ENCODE assay signal across 9 cellular contexts in genomic region chr17:74601944-74602572, GRCh38. TPM values are rescaled to one million over a fixed set of nuclear protein-coding genes. Genes with fewer than 3 reads are reported as not detected.
A peak's percentile ranks its signal among the peaks of the same experiment; 100 is the strongest.
DNase-seq lines count a peak whose midpoint lies in the region; ATAC-seq, FAIRE-seq and TF ChIP-seq lines count a peak whose summit lies in the region.
"Had no signal": no experiment of that assay in that cellular context is flagged by ENCODE, and none has a peak within 500 bp of the region (broad histone marks: within the 10 kb centered on the region; RNA-seq: fewer than 3 reads in every experiment).

No MANE protein-coding gene starts in this region.

- no peaks in the 10 kb centered on the region for H3K9me3 ChIP-seq in gastrocnemius medialis

- in situ Hi-C loops in gastrocnemius medialis (cut with MboI; ENCODE audit: low sequenced_read_pairs in 4 of 4), result no loop called here

- no peak for TF ChIP-seq POLR2A in gastrocnemius medialis (IDR thresholded peaks at IDR 0.05)

- H3K27me3 Mint-ChIP-seq in activated CD8-positive, alpha-beta memory T cell treated with anti-CD3 and anti-CD28 coated beads, Interleukin-2, amount 10 ng/mL, durations not matched to agents 7 days and 5 days, result peaks cover 51% of the 10 kb centered on the region
- H3K27me3 Mint-ChIP-seq in activated T-helper 17 cell treated with anti-CD3 and anti-CD28 coated beads, Interleukin-2, amount 50 U/mL, for 72 hours, result peaks cover 51% of the 10 kb centered on the region

- peaks cover 30% of the 10 kb centered on the region for H3K4me1 Mint-ChIP-seq in activated CD8-positive, alpha-beta memory T cell treated with anti-CD3 and anti-CD28 coated beads, Interleukin-2, amount 10 ng/mL, durations not matched to agents 7 days and 5 days
- H3K4me1 Mint-ChIP-seq in activated T-helper 17 cell treated with anti-CD3 and anti-CD28 coated beads, Interleukin-2, amount 50 U/mL, for 72 hours, result no peaks in the 10 kb centered on the region

- no peaks in the 10 kb centered on the region for H3K9me3 Mint-ChIP-seq in activated CD8-positive, alpha-beta memory T cell treated with anti-CD3 and anti-CD28 coated beads, Interleukin-2, amount 10 ng/mL, durations not matched to agents 7 days and 5 days (ENCODE audit: low read depth)
- no peaks in the 10 kb centered on the region for H3K9me3 Mint-ChIP-seq in activated T-helper 17 cell treated with anti-CD3 and anti-CD28 coated beads, Interleukin-2, amount 50 U/mL, for 72 hours
- H3K9me3 Mint-ChIP-seq: activated naive CD8-positive, alpha-beta T cell treated with anti-CD3 and anti-CD28 coated beads, Interleukin-2, amount 10 ng/mL, durations not matched to agents 7 days and 5 days had no signal

- no peaks in the 10 kb centered on the region for H3K36me3 ChIP-seq in gastrocnemius medialis

- intact Hi-C loops in gastrocnemius medialis (cut with DNase I; ENCODE audit: low total_unique reads), result loop anchor here (5.0 kb wide), 1 partner anchor 235 kb away; the partner anchor contains the start of gene GPR142

- no peak overlapping the region for H3K27ac Mint-ChIP-seq in activated CD8-positive, alpha-beta memory T cell treated with anti-CD3 and anti-CD28 coated beads, Interleukin-2, amount 10 ng/mL, durations not matched to agents 7 days and 5 days
- H3K27ac Mint-ChIP-seq in activated T-helper 17 cell treated with anti-CD3 and anti-CD28 coated beads, Interleukin-2, amount 50 U/mL, for 72 hours, result no peak overlapping the region

- peaks cover 2 to 11% (median 5%) of the 10 kb centered on the region in 3 donors for H3K27me3 ChIP-seq in gastrocnemius medialis

- peak; percentile 61 for DNase-seq in activated CD8-positive, alpha-beta memory T cell treated with anti-CD3 and anti-CD28 coated beads, Interleukin-2, amount 10 ng/mL, durations not matched to agents 7 days and 5 days
- no peak for DNase-seq in activated CD8-positive, alpha-beta memory T cell treated with anti-CD3 and anti-CD28 coated beads for 24 hours
- DNase-seq in HTR-8/SVneo (ENCODE audit: insufficient read length, low spot score) (peak; percentile 68), UCSD-AML1 (lab: John Stamatoyannopoulos, UW; ENCODE audit: unreplicated experiment) (peak; percentile 36), foreskin fibroblast (peak; percentile 7 to 38), gastrocnemius medialis (no peak)
- DNase-seq: activated naive CD8-positive, alpha-beta T cell treated with anti-CD3 and anti-CD28 coated beads, Interleukin-2, amount 10 ng/mL, durations not matched to agents 7 days and 5 days had no signal

- no peak overlapping the region for H3K27ac ChIP-seq in gastrocnemius medialis

- FAIRE-seq in HTR-8/SVneo (lab: Jason Lieb, UNC), result peak; percentile 89

- H3K4me3 ChIP-seq in foreskin fibroblast (ENCODE audit: low read depth in 1 of 2, low read length in 2 of 2), result no peak overlapping the region
- no peak overlapping the region for H3K4me3 ChIP-seq in gastrocnemius medialis

- CTCF ChIA-PET in activated CD8-positive, alpha-beta memory T cell treated with anti-CD3 and anti-CD28 coated beads, Interleukin-2, amount 10 ng/mL, durations not matched to agents 7 days and 5 days (lab: Charles Lee), result interaction anchor here (1.2 to 3.9 kb wide), 9 partner anchors 9 to 234 kb away, joined by 3 to 15 read pairs (median 4); partner anchors contain the start of genes CD300C and CD300H

- no peak overlapping the region for H3K4me3 Mint-ChIP-seq in activated CD8-positive, alpha-beta memory T cell treated with anti-CD3 and anti-CD28 coated beads, Interleukin-2, amount 10 ng/mL, durations not matched to agents 7 days and 5 days
- H3K4me3 Mint-ChIP-seq in activated T-helper 17 cell treated with anti-CD3 and anti-CD28 coated beads, Interleukin-2, amount 50 U/mL, for 72 hours, result no peak overlapping the region
- H3K4me3 Mint-ChIP-seq: activated naive CD8-positive, alpha-beta T cell treated with anti-CD3 and anti-CD28 coated beads, Interleukin-2, amount 10 ng/mL, durations not matched to agents 7 days and 5 days had no signal

- no peaks in the 10 kb centered on the region for H3K4me1 ChIP-seq in gastrocnemius medialis

- H3K36me3 Mint-ChIP-seq in activated CD8-positive, alpha-beta memory T cell treated with anti-CD3 and anti-CD28 coated beads, Interleukin-2, amount 10 ng/mL, durations not matched to agents 7 days and 5 days, result no peaks in the 10 kb centered on the region
- no peaks in the 10 kb centered on the region for H3K36me3 Mint-ChIP-seq in activated T-helper 17 cell treated with anti-CD3 and anti-CD28 coated beads, Interleukin-2, amount 50 U/mL, for 72 hours (ENCODE audit: low read depth)
- H3K36me3 Mint-ChIP-seq: activated naive CD8-positive, alpha-beta T cell treated with anti-CD3 and anti-CD28 coated beads, Interleukin-2, amount 10 ng/mL, durations not matched to agents 7 days and 5 days had no signal

- peak; percentile 52 for TF ChIP-seq CTCF in foreskin fibroblast (IDR thresholded peaks at IDR 0.05; ENCODE audit: low read depth, low read length)
- TF ChIP-seq CTCF in gastrocnemius medialis (IDR thresholded peaks at IDR 0.05 in 4 of 5, conservative IDR thresholded peaks at IDR 0.05 in 1 of 5), result peak in 4 of 5 experiments; percentile 34 to 59 (median 48)

- ATAC-seq in activated CD8-positive, alpha-beta memory T cell treated with anti-CD3 and anti-CD28 coated beads, Interleukin-2, amount 10 ng/mL, durations not matched to agents 7 days and 5 days, result peak; percentile 40
- ATAC-seq in gastrocnemius medialis, result no peak
- ATAC-seq in activated T-helper 17 cell treated with anti-CD3 and anti-CD28 coated beads, Interleukin-2, amount 50 U/mL, for 72 hours (replicated peaks), result no peak
- ATAC-seq in HG03139 (IDR thresholded peaks at IDR 0.05; ENCODE audit: unreplicated experiment), result no peak

RNA-seq across cellular contexts. Expression of gene CD300LD, which starts 10.0 kb away (rescaled TPM):
- not detected for total RNA-seq in activated CD8-positive, alpha-beta memory T cell treated with anti-CD3 and anti-CD28 coated beads, Interleukin-2, amount 10 ng/mL, durations not matched to agents 7 days and 5 days
- not detected for total RNA-seq in gastrocnemius medialis
- total RNA-seq in activated T-helper 17 cell treated with anti-CD3 and anti-CD28 coated beads, Interleukin-2, amount 50 U/mL, for 72 hours, result not detected
- total RNA-seq: activated naive CD8-positive, alpha-beta T cell treated with anti-CD3 and anti-CD28 coated beads, Interleukin-2, amount 10 ng/mL, durations not matched to agents 7 days and 5 days had no signal

RNA-seq across cellular contexts. Expression of gene CD300E, which starts 21.5 kb away (rescaled TPM):
- total RNA-seq in activated CD8-positive, alpha-beta memory T cell treated with anti-CD3 and anti-CD28 coated beads, Interleukin-2, amount 10 ng/mL, durations not matched to agents 7 days and 5 days, result not detected
- total RNA-seq in gastrocnemius medialis, result under 1 TPM in 2 of 4 donors, not detected in 2; 0.26 to 0.91 TPM
- total RNA-seq in activated T-helper 17 cell treated with anti-CD3 and anti-CD28 coated beads, Interleukin-2, amount 50 U/mL, for 72 hours, result not detected
- total RNA-seq: activated naive CD8-positive, alpha-beta T cell treated with anti-CD3 and anti-CD28 coated beads, Interleukin-2, amount 10 ng/mL, durations not matched to agents 7 days and 5 days had no signal

RNA-seq across cellular contexts. Expression of gene CD300H, which starts 34.7 kb away (rescaled TPM):
- total RNA-seq in activated CD8-positive, alpha-beta memory T cell treated with anti-CD3 and anti-CD28 coated beads, Interleukin-2, amount 10 ng/mL, durations not matched to agents 7 days and 5 days, result not detected
- total RNA-seq in gastrocnemius medialis, result not detected
- total RNA-seq in activated T-helper 17 cell treated with anti-CD3 and anti-CD28 coated beads, Interleukin-2, amount 50 U/mL, for 72 hours, result not detected
- total RNA-seq: activated naive CD8-positive, alpha-beta T cell treated with anti-CD3 and anti-CD28 coated beads, Interleukin-2, amount 10 ng/mL, durations not matched to agents 7 days and 5 days had no signal

RNA-seq across cellular contexts. Expression of gene CD300C, which starts 56.1 kb away (rescaled TPM):
- total RNA-seq in activated CD8-positive, alpha-beta memory T cell treated with anti-CD3 and anti-CD28 coated beads, Interleukin-2, amount 10 ng/mL, durations not matched to agents 7 days and 5 days, result 1 to 10 TPM in 1 of 2 experiments, under 1 TPM in 1; 0.56 to 1.5 TPM
- total RNA-seq in gastrocnemius medialis, result under 1 TPM in 1 of 4 donors, not detected in 3; 0.16 TPM
- under 1 TPM in 1 of 2 donors, not detected in 1; 0.28 TPM for total RNA-seq in activated T-helper 17 cell treated with anti-CD3 and anti-CD28 coated beads, Interleukin-2, amount 50 U/mL, for 72 hours

Comparison
In these comparisons a context has a peak if more than half of its experiments do, and no peak if none do; other contexts are left out.
1. DNase-seq: peak in activated CD8-positive, alpha-beta memory T cell treated with anti-CD3 and anti-CD28 coated beads, Interleukin-2, amount 10 ng/mL, durations not matched to agents 7 days and 5 days (single experiment), HTR-8/SVneo (single experiment), UCSD-AML1 (single experiment) and foreskin fibroblast (2 of 2); none in activated CD8-positive, alpha-beta memory T cell treated with anti-CD3 and anti-CD28 coated beads for 24 hours (single experiment) and gastrocnemius medialis (0 of 2).